11 cellular contexts compared by ENCODE assay signal in genomic region chr5:79829260-79829659, GRCh38.
DNase-seq lines count a peak whose midpoint lies in the region; ATAC-seq and TF ChIP-seq lines count a peak whose summit lies in the region.
"Had no signal": no experiment of that assay in that cellular context is flagged by ENCODE, and none has a peak within 500 bp of the region (broad histone marks: within the 10 kb centered on the region; RNA-seq: fewer than 3 reads in every experiment).

No MANE protein-coding gene starts in this region.

- intact Hi-C loops in activated naive CD4-positive, alpha-beta T cell treated with anti-CD3 and anti-CD28 coated beads for 36 hours (cut with micrococcal nuclease): no loop called here
- intact Hi-C loops in psoas muscle (cut with DNase I): no loop called here

- H3K4me3 Mint-ChIP-seq in activated naive CD4-positive, alpha-beta T cell treated with anti-CD3 and anti-CD28 coated beads for 36 hours: no peak overlapping the region
- no peak overlapping the region for H3K4me3 Mint-ChIP-seq in endothelial cell (ENCODE audit: unreplicated experiment)
- no peak overlapping the region for H3K4me3 Mint-ChIP-seq in T-helper 2 cell treated with Interferon-gamma antibody and Interleukin-4, amounts not matched to agents 5 μg/mL and 100 μg/mL, for 36 hours
- H3K4me3 Mint-ChIP-seq: CD4-positive, alpha-beta T cell had no signal

- no peak overlapping the region for H2AFZ ChIP-seq in Loucy (ENCODE audit: low read length)

- H3K9me3 ChIP-seq in Loucy (ENCODE audit: insufficient read depth, low read depth, low read length) (no peaks in the 10 kb centered on the region), psoas muscle (no peaks in the 10 kb centered on the region)

- no peaks in the 10 kb centered on the region for H3K36me3 Mint-ChIP-seq in activated naive CD4-positive, alpha-beta T cell treated with anti-CD3 and anti-CD28 coated beads for 36 hours (ENCODE audit: low read depth)
- no peaks in the 10 kb centered on the region for H3K36me3 Mint-ChIP-seq in endothelial cell (ENCODE audit: low read depth, unreplicated experiment)
- no peaks in the 10 kb centered on the region for H3K36me3 Mint-ChIP-seq in T-helper 2 cell treated with Interferon-gamma antibody and Interleukin-4, amounts not matched to agents 5 μg/mL and 100 μg/mL, for 36 hours (ENCODE audit: low read depth)

- no peak overlapping the region for H3K27ac ChIP-seq in psoas muscle

- H3K4me3 ChIP-seq in Loucy (ENCODE audit: low read length, poor library complexity, severe bottlenecking) (no peak overlapping the region), psoas muscle (no peak overlapping the region)

- ATAC-seq in psoas muscle: peak in 1 of 4 donors; percentile 25
- ATAC-seq in HG03571 (IDR thresholded peaks at IDR 0.05; ENCODE audit: unreplicated experiment): no peak

- H3K4me2 ChIP-seq in Loucy (ENCODE audit: low read depth, low read length, poor library complexity, severe bottlenecking): no peak overlapping the region

- WGBS in psoas muscle, 3 donors: 55 to 79% (median 62%) methylated on average over 7 to 9 of the region's 9 CpGs

- H3K36me3 ChIP-seq in Loucy (ENCODE audit: insufficient read depth, low read length) (no peaks in the 10 kb centered on the region), psoas muscle (ENCODE audit: insufficient read depth in 1 of 2, low read depth in 1 of 2) (no peaks in the 10 kb centered on the region)

- H3K9me3 Mint-ChIP-seq in activated naive CD4-positive, alpha-beta T cell treated with anti-CD3 and anti-CD28 coated beads for 36 hours: no peaks in the 10 kb centered on the region
- no peaks in the 10 kb centered on the region for H3K9me3 Mint-ChIP-seq in endothelial cell (ENCODE audit: unreplicated experiment)
- no peaks in the 10 kb centered on the region for H3K9me3 Mint-ChIP-seq in T-helper 2 cell treated with Interferon-gamma antibody and Interleukin-4, amounts not matched to agents 5 μg/mL and 100 μg/mL, for 36 hours
- H3K9me3 Mint-ChIP-seq: CD4-positive, alpha-beta T cell had no signal

- no peaks in the 10 kb centered on the region for H3F3A ChIP-seq in Loucy (ENCODE audit: low read depth)

- no peaks in the 10 kb centered on the region for H4K20me1 ChIP-seq in Loucy (ENCODE audit: insufficient read depth, low read length, poor library complexity, severe bottlenecking)

- H3K4me1 Mint-ChIP-seq in activated naive CD4-positive, alpha-beta T cell treated with anti-CD3 and anti-CD28 coated beads for 36 hours (ENCODE audit: low read depth): no peaks in the 10 kb centered on the region
- H3K4me1 Mint-ChIP-seq in endothelial cell (ENCODE audit: unreplicated experiment): peaks cover 3% of the 10 kb centered on the region
- H3K4me1 Mint-ChIP-seq in T-helper 2 cell treated with Interferon-gamma antibody and Interleukin-4, amounts not matched to agents 5 μg/mL and 100 μg/mL, for 36 hours (ENCODE audit: low read depth): no peaks in the 10 kb centered on the region

- no peak overlapping the region for H3K9ac ChIP-seq in Loucy (ENCODE audit: low read depth, low read length, poor library complexity, severe bottlenecking)

- H3K4me1 ChIP-seq in Loucy (ENCODE audit: insufficient read depth, low read length, poor library complexity, severe bottlenecking) (no peaks in the 10 kb centered on the region), psoas muscle (peaks cover 23% of the 10 kb centered on the region)

- TF ChIP-seq CTCF in Loucy (conservative IDR thresholded peaks at IDR 0.05; ENCODE audit: low read length): peak; percentile 68
- peak; percentile 54 for TF ChIP-seq CTCF in endothelial cell (IDR thresholded peaks at IDR 0.05; ENCODE audit: unreplicated experiment)
- TF ChIP-seq CTCF in psoas muscle (IDR thresholded peaks at IDR 0.05): peak; percentile 13

- H3K27me3 ChIP-seq in Loucy (ENCODE audit: insufficient read depth, low read length, poor library complexity, severe bottlenecking) (no peaks in the 10 kb centered on the region), psoas muscle (ENCODE audit: insufficient read depth in 3 of 3, low read length in 2 of 3) (no peaks in the 10 kb centered on the region)

- no peaks in the 10 kb centered on the region for H3K79me2 ChIP-seq in Loucy (ENCODE audit: insufficient read depth, low read length)

- peak; percentile 12 for DNase-seq in activated naive CD4-positive, alpha-beta T cell treated with anti-CD3 and anti-CD28 coated beads for 36 hours
- no peak for DNase-seq in activated naive CD4-positive, alpha-beta T cell treated with anti-CD3 and anti-CD28 coated beads, Interleukin-2, amount 50 U/mL, for 16 hours
- DNase-seq in endothelial cell (ENCODE audit: low spot score) (peak; percentile 43), psoas muscle (no peak), AML-193 (lab: John Stamatoyannopoulos, UW) (no peak)
- DNase-seq in T-helper 2 cell treated with Interferon-gamma antibody and Interleukin-4, amounts not matched to agents 5 μg/mL and 100 μg/mL, for 36 hours (ENCODE audit: low spot score): no peak
- DNase-seq: CD4-positive, alpha-beta T cell; left cardiac atrium; NCI-H69 had no signal

- H3K27ac Mint-ChIP-seq in activated naive CD4-positive, alpha-beta T cell treated with anti-CD3 and anti-CD28 coated beads for 36 hours: no peak overlapping the region
- no peak overlapping the region for H3K27ac Mint-ChIP-seq in endothelial cell (ENCODE audit: unreplicated experiment)
- H3K27ac Mint-ChIP-seq in T-helper 2 cell treated with Interferon-gamma antibody and Interleukin-4, amounts not matched to agents 5 μg/mL and 100 μg/mL, for 36 hours: no peak overlapping the region
- H3K27ac Mint-ChIP-seq: CD4-positive, alpha-beta T cell had no signal

- peaks cover 6% of the 10 kb centered on the region for H3K27me3 Mint-ChIP-seq in activated naive CD4-positive, alpha-beta T cell treated with anti-CD3 and anti-CD28 coated beads for 36 hours (ENCODE audit: low read depth)
- peaks cover 2% of the 10 kb centered on the region for H3K27me3 Mint-ChIP-seq in endothelial cell (ENCODE audit: unreplicated experiment)
- H3K27me3 Mint-ChIP-seq in T-helper 2 cell treated with Interferon-gamma antibody and Interleukin-4, amounts not matched to agents 5 μg/mL and 100 μg/mL, for 36 hours (ENCODE audit: low read depth): peaks cover 9% of the 10 kb centered on the region

- CTCF ChIA-PET in activated naive CD4-positive, alpha-beta T cell treated with anti-CD3 and anti-CD28 coated beads for 36 hours (lab: Charles Lee): interaction anchor here (0.7 kb wide), 1 partner anchor 227 kb away, joined by 3 read pairs; no protein-coding TSS in a partner anchor

- no peaks in the 10 kb centered on the region for H3K9me2 ChIP-seq in Loucy (replicated peaks; ENCODE audit: low read depth, low read length)

Comparison
In these comparisons a context has a peak if more than half of its experiments do, and no peak if none do; other contexts are left out.
1. DNase-seq: peak in activated naive CD4-positive, alpha-beta T cell treated with anti-CD3 and anti-CD28 coated beads for 36 hours (single experiment) and endothelial cell (single experiment); none in activated naive CD4-positive, alpha-beta T cell treated with anti-CD3 and anti-CD28 coated beads, Interleukin-2, amount 50 U/mL, for 16 hours (single experiment), psoas muscle (0 of 2), T-helper 2 cell treated with Interferon-gamma antibody and Interleukin-4, amounts not matched to agents 5 μg/mL and 100 μg/mL, for 36 hours (single experiment) and AML-193 (0 of 2).
2. CTCF ChIP-seq: peak in every context shown above with its lines; median percentile 68 in Loucy; 54 in endothelial cell; 13 in psoas muscle.